Comparison of ENCODE assay signal across 17 cellular contexts in genomic region chr10:3539696-3540383, GRCh38.
DNase-seq lines count a peak whose midpoint lies in the region; ATAC-seq and TF ChIP-seq lines count a peak whose summit lies in the region.
"Had no signal": no experiment of that assay in that cellular context is flagged by ENCODE, and none has a peak within 500 bp of the region (broad histone marks: within the 10 kb centered on the region; RNA-seq: fewer than 3 reads in every experiment).

No MANE protein-coding gene starts in this region.

- H2AK5ac ChIP-seq in IMR-90 (ENCODE audit: low read depth, low read length) (peak overlapping the region; percentile 97), mesenchymal stem cell (ENCODE audit: low read length, severe bottlenecking) (peak overlapping the region; percentile 94)

- peak overlapping the region; percentile 81 for H3K14ac ChIP-seq in IMR-90 (replicated peaks; ENCODE audit: low read depth, low read length)
- H3K14ac ChIP-seq in mesenchymal stem cell (ENCODE audit: low read length in 2 of 2): peak overlapping the region in 1 of 2 experiments; percentile 26

- no peak for DNase-seq in IMR-90
- no peak for DNase-seq in mesenchymal stem cell
- no peak for DNase-seq in stomach
- no peak for DNase-seq in GM13977 (ENCODE audit: low spot score)
- no peak for DNase-seq in NCI-H1694 (lab: John Stamatoyannopoulos, UW)
- no peak for DNase-seq in posterior vena cava (ENCODE audit: low spot score)
- DNase-seq: activated effector memory CD4-positive, alpha-beta T cell treated with Interleukin-2 at 50 U/mL for 16 hours; BE2C; cerebellar nuclear complex; GDM1; NCI-H748 treated with DMSO at 0.1 percent for 48 hours; occipital lobe; Peyer's patch; stimulated activated CD4-positive, alpha-beta T cell treated with anti-CD3 and anti-CD28 coated beads, Interleukin-4, amount 100 ng/mL, for 24 hours had no signal

- H4K8ac ChIP-seq in IMR-90 (ENCODE audit: low read depth in 2 of 2, low read length in 2 of 2) (peak overlapping the region; percentile 11 to 71), mesenchymal stem cell (ENCODE audit: low read length) (peak overlapping the region; percentile 76)

- peak overlapping the region; percentile 80 to 86 for H2BK12ac ChIP-seq in mesenchymal stem cell (ENCODE audit: low read length in 2 of 2)

- TF ChIP-seq POLR2A in IMR-90 (IDR thresholded peaks at IDR 0.05; ENCODE audit: low read depth, low read length) (no peak), stomach (IDR thresholded peaks at IDR 0.05) (no peak)

- H3K27ac ChIP-seq in IMR-90 (ENCODE audit: insufficient read depth, low read length) (peak overlapping the region; percentile 80), cingulate gyrus (ENCODE audit: low read depth, low read length) (peak overlapping the region; percentile 19), mesenchymal stem cell (ENCODE audit: low read length, poor library complexity, severe bottlenecking) (peak overlapping the region; percentile 93), stomach (peak overlapping the region in 4 of 5 donors; percentile 24 to 68 (median 64))

- peak overlapping the region; percentile 94 for H2BK20ac ChIP-seq in IMR-90 (ENCODE audit: low read depth, low read length)

- H2AFZ ChIP-seq in IMR-90 (replicated peaks; ENCODE audit: low read length, poor library complexity) (peak overlapping the region; percentile 90), mesenchymal stem cell (ENCODE audit: low read depth, low read length) (no peak overlapping the region)

- H4K5ac ChIP-seq in IMR-90 (ENCODE audit: low read depth, low read length): peak overlapping the region; percentile 28

- H3K56ac ChIP-seq in IMR-90 (ENCODE audit: extremely low read depth, insufficient read depth, low read length): no peak overlapping the region

- CTCF ChIA-PET in IMR-90 (lab: Yijun Ruan, JAX): no interaction called here

- H2BK5ac ChIP-seq in IMR-90 (ENCODE audit: low read depth, low read length, poor library complexity, severe bottlenecking) (peak overlapping the region; percentile 72), mesenchymal stem cell (ENCODE audit: low read depth, low read length, poor library complexity, severe bottlenecking) (peak overlapping the region; percentile 70)

- 0 out of 4 replicates have a peak, but pooled peaks cover 0 to 4% of the 10 kb centered on the region in 2 experiments for H3K79me1 ChIP-seq in IMR-90 (ENCODE audit: low read depth in 1 of 2, low read length in 2 of 2)
- peaks cover 2% of the 10 kb centered on the region for H3K79me1 ChIP-seq in mesenchymal stem cell (replicated peaks; ENCODE audit: low read length, poor library complexity, severe bottlenecking)

- 95% methylated on average over 12 of the region's 20 CpGs; no CpG with 5 or more reads in 1 of the 2 experiments for WGBS in IMR-90 (ENCODE audit: extremely low coverage in 2 of 2, insufficient read length in 1 of 2), 2 experiments
- 95% methylated on average over 18 of the region's 20 CpGs for WGBS in mesenchymal stem cell
- WGBS in stomach, 5 donors: 91 to 99% (median 96%) methylated on average over 14 to 20 of the region's 20 CpGs

- peak overlapping the region; percentile 74 for H4K91ac ChIP-seq in IMR-90 (ENCODE audit: insufficient read depth, low read depth, low read length)
- H4K91ac ChIP-seq in mesenchymal stem cell (ENCODE audit: low read length): peak overlapping the region; percentile 76

- peaks cover 20% of the 10 kb centered on the region for H3K4me1 ChIP-seq in IMR-90 (ENCODE audit: control insufficient read depth, insufficient read depth, low read length)
- peaks cover 25% of the 10 kb centered on the region for H3K4me1 ChIP-seq in mesenchymal stem cell (ENCODE audit: control insufficient read depth, insufficient read depth, low read depth, low read length)
- peaks cover 0 to 14% (median 6%) of the 10 kb centered on the region in 4 donors for H3K4me1 ChIP-seq in stomach
- H3K4me1 ChIP-seq: BE2C, Peyer's patch had no signal

- H3K36me3 ChIP-seq in IMR-90 (ENCODE audit: control insufficient read depth, insufficient read depth, low read length) (no peaks in the 10 kb centered on the region), mesenchymal stem cell (ENCODE audit: control insufficient read depth in 1 of 2, insufficient read depth in 2 of 2, low read depth in 1 of 2, low read length in 2 of 2) (no peaks in the 10 kb centered on the region), stomach (no peaks in the 10 kb centered on the region)
- H3K36me3 ChIP-seq: BE2C, Peyer's patch had no signal

- peak overlapping the region; percentile 92 for H2BK120ac ChIP-seq in IMR-90 (ENCODE audit: low read depth, low read length)
- H2BK120ac ChIP-seq in mesenchymal stem cell (ENCODE audit: low read depth, low read length): no peak overlapping the region

- peak overlapping the region; percentile 75 for H2AK9ac ChIP-seq in IMR-90 (replicated peaks; ENCODE audit: low read depth, low read length, poor library complexity)

- H3K27me3 ChIP-seq in IMR-90 (ENCODE audit: control insufficient read depth, insufficient read depth, low read length): no peaks in the 10 kb centered on the region
- H3K27me3 ChIP-seq in mesenchymal stem cell (ENCODE audit: control insufficient read depth in 1 of 2, insufficient read depth in 1 of 2, low read length in 2 of 2): no peaks in the 10 kb centered on the region
- no peaks in the 10 kb centered on the region for H3K27me3 ChIP-seq in stomach
- H3K27me3 ChIP-seq: BE2C, Peyer's patch had no signal

- peak overlapping the region; percentile 88 for H3K4ac ChIP-seq in IMR-90 (ENCODE audit: low read depth, low read length)
- peak overlapping the region; percentile 52 to 70 for H3K4ac ChIP-seq in mesenchymal stem cell (ENCODE audit: low read depth in 1 of 2, low read length in 2 of 2)

- H3K4me2 ChIP-seq in IMR-90 (ENCODE audit: low read depth, low read length) (no peak overlapping the region), mesenchymal stem cell (ENCODE audit: low read length, poor library complexity, severe bottlenecking) (no peak overlapping the region)

- H3K4me3 ChIP-seq in IMR-90 (ENCODE audit: insufficient read depth, low read depth, low read length) (no peak overlapping the region), mesenchymal stem cell (ENCODE audit: insufficient read depth in 1 of 2, low read depth in 1 of 2, low read length in 2 of 2) (no peak overlapping the region), stomach (no peak overlapping the region)
- H3K4me3 ChIP-seq: GM12878, Peyer's patch had no signal

- TF ChIP-seq RAD21 in IMR-90 (IDR thresholded peaks at IDR 0.05; ENCODE audit: low read length): no peak

- in situ Hi-C loops in IMR-90 (cut with MboI; ENCODE audit: low sequenced_read_pairs) (no loop called here), GM13977 (cut with MboI; ENCODE audit: low pct_unique_long_range_greater_than_20kb, low sequenced_read_pairs, unreplicated experiment) (no loop called here)

- dilution Hi-C loops in IMR-90 (cut with HindIII; ENCODE audit: low sequenced_read_pairs, unreplicated experiment): no loop called here

- POLR2A ChIA-PET in IMR-90 (lab: Charles Lee; ENCODE audit: unreplicated experiment): no interaction called here

- BruUV-seq in IMR-90 (replicated peaks; lab: Mats Ljungman, UMichigan): no TSS peak

- H4K20me1 ChIP-seq in IMR-90 (ENCODE audit: insufficient read depth, low read length): no peaks in the 10 kb centered on the region

- no peak for ATAC-seq in IMR-90 (ENCODE audit: low read depth)
- no peak for ATAC-seq in GM18873 (IDR thresholded peaks at IDR 0.05; ENCODE audit: low FRiP score, unreplicated experiment)
- ATAC-seq: GM12878 had no signal

- intact Hi-C loops in IMR-90 (cut with micrococcal nuclease) (loop anchor here (2.0 to 5.0 kb wide), 3 partner anchors 71 to 237 kb away; no protein-coding TSS in a partner anchor), stomach (cut with DNase I; ENCODE audit: low total_unique reads) (no loop called here), posterior vena cava (cut with DNase I) (loop anchor here in 1 of 2 donors (5.0 kb wide), 1 partner anchor 222 kb away; no protein-coding TSS in a partner anchor)

- H2BK15ac ChIP-seq in IMR-90 (ENCODE audit: low read depth, low read length) (peak overlapping the region; percentile 87), mesenchymal stem cell (ENCODE audit: low read depth, poor library complexity, severe bottlenecking) (peak overlapping the region; percentile 44)

- H3K9me3 ChIP-seq in IMR-90 (ENCODE audit: control insufficient read depth, insufficient read depth, low read length) (no peaks in the 10 kb centered on the region), mesenchymal stem cell (ENCODE audit: control insufficient read depth, low read length) (no peaks in the 10 kb centered on the region), stomach (no peaks in the 10 kb centered on the region)
- H3K9me3 ChIP-seq: BE2C, Peyer's patch had no signal

- H3K9ac ChIP-seq in IMR-90 (ENCODE audit: low read depth, low read length) (no peak overlapping the region), mesenchymal stem cell (ENCODE audit: low read length) (peak overlapping the region; percentile 28)

- H3K9me1 ChIP-seq in IMR-90 (ENCODE audit: insufficient read depth, low read length): peaks cover 23% of the 10 kb centered on the region

- H3K18ac ChIP-seq in IMR-90 (ENCODE audit: low read depth, low read length) (peak overlapping the region; percentile 86), mesenchymal stem cell (ENCODE audit: low read depth in 1 of 2, low read length in 2 of 2) (peak overlapping the region; percentile 38 to 89)

- H3K23ac ChIP-seq in IMR-90 (ENCODE audit: low read depth, low read length): peak overlapping the region; percentile 37; the same call in 1 of the 2 replicates
- no peak overlapping the region for H3K23ac ChIP-seq in mesenchymal stem cell (ENCODE audit: low read length in 2 of 2)

- TF ChIP-seq EP300 in stomach (IDR thresholded peaks at IDR 0.05): no peak

- TF ChIP-seq CTCF in IMR-90 (conservative IDR thresholded peaks at IDR 0.05; ENCODE audit: low read depth, low read length): no peak
- TF ChIP-seq CTCF in stomach (IDR thresholded peaks at IDR 0.05): no peak
- TF ChIP-seq CTCF in GM13977 (IDR thresholded peaks at IDR 0.05; ENCODE audit: extremely low read depth, insufficient read depth, missing control alignments): no peak

TF ChIP-seq in IMR-90, 13 proteins besides CTCF, POLR2A, EP300 and RAD21:
- no peak for TF ChIP-seq MXI1 (IDR thresholded peaks at IDR 0.05; ENCODE audit: borderline replicate concordance, low read depth, low read length)
- no peak for TF ChIP-seq USF2 (IDR thresholded peaks at IDR 0.05; ENCODE audit: low read depth, low read length)
- no peak for TF ChIP-seq BHLHE40 (IDR thresholded peaks at IDR 0.05; ENCODE audit: low read depth, low read length)
TF ChIP-seq in IMR-90: peak in this region for 0.

Comparison
In these comparisons a context has a peak if more than half of its experiments do, and no peak if none do; other contexts are left out.
1. H3K27ac ChIP-seq: peak in every context shown above with its lines; median percentile 93 in mesenchymal stem cell; 80 in IMR-90; 64 in stomach; 19 in cingulate gyrus.